14 cellular contexts compared by ENCODE assay signal in the genomic region with DNA sequence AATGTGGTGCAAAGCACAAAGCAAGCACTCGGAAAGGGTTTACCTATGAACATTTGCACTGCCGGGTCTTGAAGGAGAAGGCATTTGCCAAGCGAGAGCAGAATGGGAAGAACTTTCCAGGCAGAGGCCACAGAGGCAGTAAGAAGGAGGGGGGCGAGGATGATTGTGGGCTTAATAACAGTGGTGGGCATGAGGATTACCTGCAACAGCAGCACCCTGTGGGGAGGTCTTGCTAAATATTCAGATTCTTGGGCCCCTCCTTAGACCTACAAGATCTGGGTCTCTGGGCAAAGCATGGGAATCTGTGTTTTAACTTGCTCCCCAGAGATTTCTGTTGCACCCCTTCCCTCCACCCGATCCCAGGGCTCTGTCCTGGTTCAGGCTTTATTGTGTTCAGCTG.
DNase-seq lines count a peak whose midpoint lies in the region; ATAC-seq and TF ChIP-seq lines count a peak whose summit lies in the region.
"Had no signal": no experiment of that assay in that cellular context is flagged by ENCODE, and none has a peak within 500 bp of the region (broad histone marks: within the 10 kb centered on the region; RNA-seq: fewer than 3 reads in every experiment).

No MANE protein-coding gene starts in this region.

- H3K36me3 Mint-ChIP-seq in CD8-positive, alpha-beta memory T cell = no peaks in the 10 kb centered on the region
- H3K36me3 Mint-ChIP-seq in glutamatergic neuron (ENCODE audit: unreplicated experiment) (no peaks in the 10 kb centered on the region), MCF 10A (ENCODE audit: insufficient read depth, unreplicated experiment) (no peaks in the 10 kb centered on the region)
- peaks cover 6% of the 10 kb centered on the region for H3K36me3 Mint-ChIP-seq in effector memory CD8-positive, alpha-beta T cell (ENCODE audit: insufficient read depth)

- H3K36me3 ChIP-seq in CD8-positive, alpha-beta memory T cell (ENCODE audit: insufficient read depth, low read length) = no peaks in the 10 kb centered on the region
- H3K36me3 ChIP-seq in Panc1 (ENCODE audit: control insufficient read depth, insufficient read depth, low read length) = no peaks in the 10 kb centered on the region
- H3K36me3 ChIP-seq: left ventricle myocardium inferior, thoracic aorta had no signal

- ATAC-seq in Panc1 = no peak
- no peak for ATAC-seq in effector memory CD8-positive, alpha-beta T cell (replicated peaks)

- peak overlapping the region in 1 of 8 donors; percentile 38 for H3K27ac Mint-ChIP-seq in CD8-positive, alpha-beta memory T cell
- no peak overlapping the region for H3K27ac Mint-ChIP-seq in glutamatergic neuron (ENCODE audit: unreplicated experiment)
- no peak overlapping the region for H3K27ac Mint-ChIP-seq in effector memory CD8-positive, alpha-beta T cell
- no peak overlapping the region for H3K27ac Mint-ChIP-seq in MCF 10A (ENCODE audit: low read depth, unreplicated experiment)
- H3K27ac Mint-ChIP-seq: activated CD4-positive, alpha-beta memory T cell treated with anti-CD3 and anti-CD28 coated beads, Interleukin-2, amount 10 ng/mL, durations not matched to agents 7 days and 5 days; immature natural killer cell had no signal

- peaks cover 15 to 22% (median 21%) of the 10 kb centered on the region in 3 donors for H3K4me1 Mint-ChIP-seq in CD8-positive, alpha-beta memory T cell
- H3K4me1 Mint-ChIP-seq in glutamatergic neuron (ENCODE audit: low read depth, unreplicated experiment) = peaks cover 5% of the 10 kb centered on the region
- H3K4me1 Mint-ChIP-seq in effector memory CD8-positive, alpha-beta T cell (ENCODE audit: low read depth in 2 of 2) = peaks cover 11 to 17% of the 10 kb centered on the region in 2 donors
- peaks cover 25% of the 10 kb centered on the region for H3K4me1 Mint-ChIP-seq in MCF 10A (ENCODE audit: insufficient read depth, unreplicated experiment)

- no peaks in the 10 kb centered on the region for H3K9me3 Mint-ChIP-seq in CD8-positive, alpha-beta memory T cell
- H3K9me3 Mint-ChIP-seq in glutamatergic neuron (ENCODE audit: unreplicated experiment) (peaks cover 4% of the 10 kb centered on the region), MCF 10A (ENCODE audit: unreplicated experiment) (no peaks in the 10 kb centered on the region)
- H3K9me3 Mint-ChIP-seq in effector memory CD8-positive, alpha-beta T cell = no peaks in the 10 kb centered on the region
- H3K9me3 Mint-ChIP-seq: activated CD4-positive, alpha-beta memory T cell treated with anti-CD3 and anti-CD28 coated beads, Interleukin-2, amount 10 ng/mL, durations not matched to agents 7 days and 5 days; dendritic cell treated with granulocyte-macrophage colony-stimulating factor and Interleukin-4, amounts not matched to agents 40 ng/mL and 50 ng/mL, for 4 days; immature natural killer cell had no signal

- H3K9me3 ChIP-seq in CD8-positive, alpha-beta memory T cell (ENCODE audit: low read length) = no peaks in the 10 kb centered on the region
- no peaks in the 10 kb centered on the region for H3K9me3 ChIP-seq in Panc1 (ENCODE audit: control insufficient read depth, insufficient read depth, low read depth, low read length)
- H3K9me3 ChIP-seq: left ventricle myocardium inferior, thoracic aorta had no signal

- POLR2A ChIA-PET in CD8-positive, alpha-beta memory T cell (lab: Charles Lee) = interaction anchor here (1.2 kb wide), 1 partner anchor 124 kb away, joined by 5 read pairs; a partner anchor contains a TSS
- POLR2A ChIA-PET in Panc1 (lab: Charles Lee) = no interaction called here
- POLR2A ChIA-PET in MCF 10A (lab: Yijun Ruan, JAX) = interaction anchor here (3.2 kb wide), 1 partner anchor 124 kb away, joined by 40 read pairs; a partner anchor contains a TSS

- intact Hi-C loops in Panc1 (cut with micrococcal nuclease; ENCODE audit: unreplicated experiment) (loop anchor here (1.0 to 5.0 kb wide), 5 partner anchors 74 to 854 kb away; a partner anchor contains a TSS), MCF 10A (cut with micrococcal nuclease) (loop anchor here (1.0 to 5.0 kb wide), 5 partner anchors 56 to 854 kb away; a partner anchor contains a TSS)

- no peak for DNase-seq in CD8-positive, alpha-beta memory T cell
- no peak for DNase-seq in Panc1 (ENCODE audit: low read depth, low spot score)
- DNase-seq in glutamatergic neuron = no peak
- peak; percentile 15 for DNase-seq in retina
- DNase-seq in effector memory CD8-positive, alpha-beta T cell = no peak
- DNase-seq in cerebellum (ENCODE audit: low spot score) = no peak
- DNase-seq in T-helper 2 cell = no peak
- DNase-seq in MCF 10A (ENCODE audit: unreplicated experiment) = no peak
- DNase-seq: EL had no signal

- TF ChIP-seq CTCF in Panc1 (IDR thresholded peaks at IDR 0.05) = no peak
- TF ChIP-seq CTCF in glutamatergic neuron (IDR thresholded peaks at IDR 0.05; ENCODE audit: partially characterized antibody, unreplicated experiment) = no peak
- TF ChIP-seq CTCF in MCF 10A (IDR thresholded peaks at IDR 0.05; ENCODE audit: unreplicated experiment) = no peak

- peaks cover 20 to 43% of the 10 kb centered on the region in 2 donors for H3K27me3 Mint-ChIP-seq in CD8-positive, alpha-beta memory T cell
- peaks cover 5% of the 10 kb centered on the region for H3K27me3 Mint-ChIP-seq in glutamatergic neuron (ENCODE audit: unreplicated experiment)
- H3K27me3 Mint-ChIP-seq in effector memory CD8-positive, alpha-beta T cell = peaks cover 50 to 67% of the 10 kb centered on the region in 2 donors
- H3K27me3 Mint-ChIP-seq in MCF 10A (ENCODE audit: insufficient read depth, unreplicated experiment) = no peaks in the 10 kb centered on the region

- peaks cover 25% of the 10 kb centered on the region for H3K27me3 ChIP-seq in CD8-positive, alpha-beta memory T cell (ENCODE audit: insufficient read depth, low read length, poor library complexity, severe bottlenecking)
- H3K27me3 ChIP-seq in Panc1 (ENCODE audit: control insufficient read depth, insufficient read depth, low read length) = no peaks in the 10 kb centered on the region

- no peak overlapping the region for H3K27ac ChIP-seq in CD8-positive, alpha-beta memory T cell (ENCODE audit: low read depth, low read length)
- H3K27ac ChIP-seq in Panc1 (ENCODE audit: low read length) = peak overlapping the region; percentile 93

- H3K4me3 Mint-ChIP-seq in CD8-positive, alpha-beta memory T cell = peak overlapping the region in 4 of 7 donors; percentile 16 to 74 (median 52)
- peak overlapping the region; percentile 53 for H3K4me3 Mint-ChIP-seq in glutamatergic neuron (ENCODE audit: unreplicated experiment)
- H3K4me3 Mint-ChIP-seq in effector memory CD8-positive, alpha-beta T cell = no peak overlapping the region
- H3K4me3 Mint-ChIP-seq in MCF 10A (ENCODE audit: unreplicated experiment) = no peak overlapping the region
- H3K4me3 Mint-ChIP-seq: activated CD4-positive, alpha-beta memory T cell treated with anti-CD3 and anti-CD28 coated beads, Interleukin-2, amount 10 ng/mL, durations not matched to agents 7 days and 5 days; dendritic cell treated with granulocyte-macrophage colony-stimulating factor and Interleukin-4, amounts not matched to agents 40 ng/mL and 50 ng/mL, for 4 days had no signal

- CTCF ChIA-PET in CD8-positive, alpha-beta memory T cell (lab: Charles Lee) = interaction anchor here (1.2 to 3.6 kb wide), 4 partner anchors 9 to 100 kb away, joined by 4 to 28 read pairs (median 9); no protein-coding TSS in a partner anchor
- CTCF ChIA-PET in Panc1 (lab: Charles Lee) = interaction anchor here (0.5 to 1.9 kb wide), 3 partner anchors 75 to 79 kb away, joined by 3 to 20 read pairs (median 6); a partner anchor contains a TSS
- CTCF ChIA-PET in MCF 10A (lab: Yijun Ruan, JAX) = interaction anchor here (0.6 to 5.1 kb wide), 11 partner anchors 20 to 140 kb away, joined by 3 to 58 read pairs (median 6); a partner anchor contains a TSS

- H3K4me3 ChIP-seq in CD8-positive, alpha-beta memory T cell (ENCODE audit: low read length) = no peak overlapping the region
- H3K4me3 ChIP-seq in Panc1 (ENCODE audit: low read depth in 2 of 2, low read length in 2 of 2) = peak overlapping the region; percentile 57 to 75

- BruUV-seq in Panc1 (replicated peaks; lab: Mats Ljungman, UMichigan) (no TSS peak), MCF 10A (replicated peaks; lab: Mats Ljungman, UMichigan) (no TSS peak)

- peaks cover 5% of the 10 kb centered on the region for H3K4me1 ChIP-seq in CD8-positive, alpha-beta memory T cell (ENCODE audit: insufficient read depth, low read length)
- H3K4me1 ChIP-seq in Panc1 (ENCODE audit: control insufficient read depth, insufficient read depth, low read length) = peaks cover 45% of the 10 kb centered on the region

- in situ Hi-C loops in Panc1 (cut with HindIII; ENCODE audit: low pct_unique_long_range_greater_than_20kb, low sequenced_read_pairs) = no loop called here

Comparison
In these comparisons a context has a peak if more than half of its experiments do, and no peak if none do; other contexts are left out.
1. H3K4me3 Mint-ChIP-seq: peak in CD8-positive, alpha-beta memory T cell (4 of 7) and glutamatergic neuron (single experiment); none in effector memory CD8-positive, alpha-beta T cell (0 of 2) and MCF 10A (single experiment).